ENCODE assay signal across 6 cellular contexts in the genomic region with DNA sequence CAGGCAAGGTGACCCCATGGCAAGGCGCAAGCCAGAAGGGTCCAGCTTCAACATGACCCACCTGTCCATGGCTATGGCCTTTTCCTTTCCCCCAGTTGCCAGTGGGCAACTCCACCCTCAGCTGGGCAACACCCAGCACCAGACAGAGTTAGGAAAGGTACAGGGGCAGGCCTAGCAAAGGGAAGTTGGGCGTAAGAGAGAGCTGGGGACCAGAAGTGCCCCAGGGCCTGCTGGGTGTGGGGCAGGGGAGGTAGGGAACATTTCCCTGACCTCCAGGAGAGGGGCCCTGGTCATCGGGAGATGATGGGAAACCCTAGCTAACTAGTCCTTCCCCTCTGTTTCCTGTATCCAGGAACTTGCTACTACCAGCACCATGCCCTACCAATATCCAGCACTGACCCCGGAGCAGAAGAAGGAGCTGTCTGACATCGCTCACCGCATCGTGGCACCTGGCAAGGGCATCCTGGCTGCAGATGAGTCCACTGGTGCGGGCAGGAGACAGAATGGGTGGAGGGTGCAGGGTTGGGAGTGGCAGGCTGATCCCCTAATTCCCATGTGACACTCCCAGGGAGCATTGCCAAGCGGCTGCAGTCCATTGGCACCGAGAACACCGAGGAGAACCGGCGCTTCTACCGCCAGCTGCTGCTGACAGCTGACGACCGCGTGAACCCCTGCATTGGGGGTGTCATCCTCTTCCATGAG. TPM values are rescaled to one million over a fixed set of nuclear protein-coding genes. Genes with fewer than 3 reads are reported as not detected.
A peak's percentile ranks its signal among the peaks of the same experiment; 100 is the strongest.
DNase-seq lines count a peak whose midpoint lies in the region; ATAC-seq and TF ChIP-seq lines count a peak whose summit lies in the region.

No MANE protein-coding gene starts in this region.

- H3K4me3 ChIP-seq in heart right ventricle (peak overlapping the region; percentile 79 to 100 (median 92)), iPS-15b (ENCODE audit: low read depth, low read length) (peak overlapping the region; percentile 93)

- intact Hi-C loops in heart right ventricle (cut with DNase I) (loop anchor here in 2 of 10 donors (5.0 to 10.0 kb wide), 3 partner anchors 95 to 468 kb away; partner anchors contain the start of genes TAOK2 (in 1 of the 2) and ZNF747 (in 1 of the 2)), Right ventricle myocardium inferior (cut with DNase I) (loop anchor here (5.0 kb wide), 1 partner anchor 260 kb away; the partner anchor contains the start of gene MAZ)

- TF ChIP-seq CTCF in heart right ventricle (IDR thresholded peaks at IDR 0.05) = no peak

- H3K4me1 ChIP-seq in heart right ventricle = peaks cover 19 to 69% (median 62%) of the 10 kb centered on the region in 9 donors
- H3K4me1 ChIP-seq in iPS-15b (ENCODE audit: control insufficient read depth, insufficient read depth, low read length) = peaks cover 6% of the 10 kb centered on the region

- no peaks in the 10 kb centered on the region for H3K9me3 ChIP-seq in heart right ventricle
- no peaks in the 10 kb centered on the region for H3K9me3 ChIP-seq in iPS-15b (ENCODE audit: control insufficient read depth, insufficient read depth, low read length)

- peak; percentile 56 to 59 for DNase-seq in heart right ventricle
- no peak for DNase-seq in Right ventricle myocardium inferior (ENCODE audit: missing footprints)
- no peak for DNase-seq in T-helper 9 cell
- no peak for DNase-seq in NCI-H82 (lab: John Stamatoyannopoulos, UW)
- no peak for DNase-seq in kidney glomerular epithelial cell (lab: John Stamatoyannopoulos, UW)

- peak overlapping the region; percentile 98 for H3K9ac ChIP-seq in iPS-15b (ENCODE audit: low read depth, low read length)

- peak overlapping the region; percentile 97 to 100 (median 98) for H3K27ac ChIP-seq in heart right ventricle

- 20 to 31% methylated on average over 17 of the region's 17 CpGs for whole genome bisulfite sequencing in heart right ventricle, 2 donors

- H3K36me3 ChIP-seq in heart right ventricle (peaks cover 7 to 63% (median 49%) of the 10 kb centered on the region in 9 donors), iPS-15b (ENCODE audit: control insufficient read depth, insufficient read depth, low read length) (peaks cover 54% of the 10 kb centered on the region)

- ATAC-seq in heart right ventricle = no peak
- ATAC-seq in Right ventricle myocardium inferior = no peak

- H3K27me3 ChIP-seq in heart right ventricle (no peaks in the 10 kb centered on the region), iPS-15b (ENCODE audit: control insufficient read depth, insufficient read depth, low read length) (no peaks in the 10 kb centered on the region)

RNA-seq across cellular contexts. Expression of gene ALDOA, which starts 1.5 kb away (rescaled TPM):
- total RNA-seq in heart right ventricle (1,000 to 10,000 TPM; 3,057 to 4,582 (median 3,914) TPM), Right ventricle myocardium inferior (4,126 TPM)
- polyA plus RNA-seq in heart right ventricle = 1,000 to 10,000 TPM; 2,873 to 3,079 TPM

RNA-seq across cellular contexts. Expression of gene PPP4C, which starts 8.8 kb away (rescaled TPM):
- total RNA-seq in heart right ventricle (10 to 100 TPM; 35.2 to 50.0 (median 42.4) TPM), Right ventricle myocardium inferior (37.8 TPM)
- 10 to 100 TPM; 34.5 to 82.1 TPM for polyA plus RNA-seq in heart right ventricle

RNA-seq across cellular contexts. Expression of gene TBX6, which starts 24.7 kb away (rescaled TPM):
- total RNA-seq in heart right ventricle (1 to 10 TPM in 1 of 10 donors, under 1 TPM in 9; 0.28 to 1.4 (median 0.57) TPM), Right ventricle myocardium inferior (0.51 TPM)
- 1 to 10 TPM in 1 of 2 donors, under 1 TPM in 1; 0.28 to 1.7 TPM for polyA plus RNA-seq in heart right ventricle

RNA-seq across cellular contexts. Expression of gene YPEL3, which starts 29.0 kb away (rescaled TPM):
- 100 to 1,000 TPM in 1 of 10 donors, 10 to 100 TPM in 9; 31.5 to 117 (median 42.6) TPM for total RNA-seq in heart right ventricle
- polyA plus RNA-seq in heart right ventricle = 100 to 1,000 TPM in 1 of 2 donors, 10 to 100 TPM in 1; 75.5 to 203 TPM
- total RNA-seq in Right ventricle myocardium inferior = 61.5 TPM

RNA-seq across cellular contexts. Expression of gene TLCD3B, which starts 36.0 kb away (rescaled TPM):
- total RNA-seq in heart right ventricle (not detected), Right ventricle myocardium inferior (not detected)
- polyA plus RNA-seq in heart right ventricle = under 1 TPM in 1 of 2 donors, not detected in 1; 0.29 TPM

Comparison
In these comparisons a context has a peak if more than half of its experiments do, and no peak if none do; other contexts are left out.
1. DNase-seq: peak in heart right ventricle (2 of 2); none in Right ventricle myocardium inferior (single experiment), T-helper 9 cell (single experiment), NCI-H82 (single experiment) and kidney glomerular epithelial cell (single experiment).